Comparison of ENCODE assay signal across 1 cellular context in the genomic region with DNA sequence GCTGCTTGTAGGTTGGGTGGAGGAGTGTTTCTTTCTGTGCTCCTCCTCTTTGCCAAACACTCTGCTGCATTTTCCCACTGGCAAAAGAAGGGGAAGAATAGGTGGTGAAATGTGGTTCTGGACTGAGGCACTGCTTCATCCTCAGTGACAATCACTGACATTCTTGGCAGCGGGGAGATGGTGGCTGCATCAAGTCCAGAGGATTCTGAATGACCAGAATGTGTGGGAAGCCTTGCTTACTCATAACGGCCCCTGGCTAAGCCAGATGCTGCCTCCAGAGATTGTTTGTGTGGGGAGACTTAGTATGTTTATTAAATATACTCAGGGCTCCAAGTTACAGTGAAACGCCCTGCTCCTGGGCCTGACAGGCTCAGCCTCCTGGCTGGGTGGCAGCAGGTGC.
TF ChIP-seq lines count a peak whose summit lies in the region.

No MANE protein-coding gene starts in this region.

TF ChIP-seq in GM12878, 131 proteins besides CTCF, POLR2A, EP300 and RAD21:
- no peak for TF ChIP-seq ZNF384 (IDR thresholded peaks at IDR 0.05; ENCODE audit: borderline replicate concordance, low read depth, low read length)
- peak; percentile 42 for TF ChIP-seq JUNB (IDR thresholded peaks at IDR 0.05)
